26 cellular contexts compared by ENCODE assay signal in genomic region chr6:119540417-119540816, GRCh38.
DNase-seq lines count a peak whose midpoint lies in the region; ATAC-seq, FAIRE-seq and TF ChIP-seq lines count a peak whose summit lies in the region.
"Had no signal": no experiment of that assay in that cellular context is flagged by ENCODE, and none has a peak within 500 bp of the region (broad histone marks: within the 10 kb centered on the region; RNA-seq: fewer than 3 reads in every experiment).

No MANE protein-coding gene starts in this region.

- peak; percentile 2 for DNase-seq in Daoy (ENCODE audit: low read depth)
- DNase-seq in astrocyte (ENCODE audit: low read depth), result no peak
- peak; percentile 41 for DNase-seq in lower lobe of right lung
- no peak for DNase-seq in stimulated activated effector memory CD8-positive, alpha-beta T cell treated with anti-CD3 and anti-CD28 coated beads, Interleukin-12 subunit alpha, Interleukin-12 subunit beta, amount 100 ng/mL, for 72 hours (ENCODE audit: low spot score in 2 of 2)
- DNase-seq in NCI-H524 (lab: John Stamatoyannopoulos, UW), result no peak
- no peak for DNase-seq in NCI-H2029 (lab: John Stamatoyannopoulos, UW)
- DNase-seq: activated CD4-positive, alpha-beta T cell treated with anti-CD3 and anti-CD28 coated beads, Interleukin-2, amount 50 U/mL, for 1 hour; activated CD8-positive, alpha-beta memory T cell treated with anti-CD3 and anti-CD28 coated beads, Interleukin-2, amount 50 U/mL, for 48 hours; activated naive CD8-positive, alpha-beta T cell treated with anti-CD3 and anti-CD28 coated beads for 36 hours; esophagus squamous epithelium; H7; NCI-H510A treated with DMSO at 0.1 percent for 48 hours; stimulated activated CD4-positive, alpha-beta T cell treated with anti-CD3 and anti-CD28 coated beads, Interleukin-2, amount 100 ng/mL, for 48 hours; stimulated activated naive CD4-positive, alpha-beta T cell treated with Interleukin-2 at 50 U/mL for 16 hours; tibial artery; WERI-Rb-1 had no signal

- H3K27me3 ChIP-seq in astrocyte (ENCODE audit: insufficient read depth, low read length) (no peaks in the 10 kb centered on the region), lower lobe of right lung (ENCODE audit: low read depth) (no peaks in the 10 kb centered on the region)
- H3K27me3 ChIP-seq: esophagus squamous epithelium, left lung, neural progenitor cell, tibial artery had no signal

- H3K4me3 ChIP-seq in astrocyte (ENCODE audit: insufficient read depth, low read depth, low read length), result no peak overlapping the region
- no peak overlapping the region for H3K4me3 ChIP-seq in lower lobe of right lung
- H3K4me3 ChIP-seq: esophagus squamous epithelium, left lung, neural progenitor cell, SK-N-MC, tibial artery had no signal

- H3K4me3 Mint-ChIP-seq in astrocyte (ENCODE audit: unreplicated experiment), result no peak overlapping the region
- H3K4me3 Mint-ChIP-seq in stimulated activated effector memory CD8-positive, alpha-beta T cell treated with anti-CD3 and anti-CD28 coated beads, Interleukin-12 subunit alpha, Interleukin-12 subunit beta, amount 100 ng/mL, for 72 hours, result no peak overlapping the region
- H3K4me3 Mint-ChIP-seq: activated naive CD8-positive, alpha-beta T cell treated with anti-CD3 and anti-CD28 coated beads for 36 hours; CD14-positive monocyte; neural progenitor cell had no signal

- intact Hi-C loops in lower lobe of right lung (cut with DNase I), result no loop called here

- H3K4me1 Mint-ChIP-seq in astrocyte (ENCODE audit: low read depth, unreplicated experiment), result peaks cover 15% of the 10 kb centered on the region
- no peaks in the 10 kb centered on the region for H3K4me1 Mint-ChIP-seq in stimulated activated effector memory CD8-positive, alpha-beta T cell treated with anti-CD3 and anti-CD28 coated beads, Interleukin-12 subunit alpha, Interleukin-12 subunit beta, amount 100 ng/mL, for 72 hours
- H3K4me1 Mint-ChIP-seq: activated naive CD8-positive, alpha-beta T cell treated with anti-CD3 and anti-CD28 coated beads for 36 hours; CD14-positive monocyte; neural progenitor cell had no signal

- H3K36me3 ChIP-seq in astrocyte (ENCODE audit: insufficient read depth, low read length), result no peaks in the 10 kb centered on the region
- no peaks in the 10 kb centered on the region for H3K36me3 ChIP-seq in lower lobe of right lung
- H3K36me3 ChIP-seq: esophagus squamous epithelium, left lung, neural progenitor cell, tibial artery, WERI-Rb-1 had no signal

- H3K9ac ChIP-seq in astrocyte (ENCODE audit: low read length), result no peak overlapping the region
- H3K9ac ChIP-seq: neural progenitor cell had no signal

- H3K4me2 ChIP-seq in astrocyte (ENCODE audit: low read length), result peak overlapping the region; percentile 36
- H3K4me2 ChIP-seq: neural progenitor cell had no signal

- no peak for TF ChIP-seq CTCF in astrocyte (IDR thresholded peaks at IDR 0.05; ENCODE audit: insufficient read depth, low read depth, low read length)
- no peak for TF ChIP-seq CTCF in lower lobe of right lung (IDR thresholded peaks at IDR 0.05)

- H3K27me3 Mint-ChIP-seq in astrocyte (ENCODE audit: low read depth, unreplicated experiment), result no peaks in the 10 kb centered on the region
- H3K27me3 Mint-ChIP-seq: activated naive CD8-positive, alpha-beta T cell treated with anti-CD3 and anti-CD28 coated beads for 36 hours had no signal

- peak overlapping the region; percentile 88 for H3K27ac ChIP-seq in astrocyte (ENCODE audit: low read depth, low read length)
- H3K27ac ChIP-seq in lower lobe of right lung, result no peak overlapping the region
- H3K27ac ChIP-seq: left lung, neural progenitor cell, SK-N-MC, WERI-Rb-1 had no signal

- no peaks in the 10 kb centered on the region for H3K79me2 ChIP-seq in astrocyte (ENCODE audit: insufficient read depth, low read length)

- peak in 1 of 2 donors; percentile 13 for ATAC-seq in lower lobe of right lung
- peak; percentile 36 for ATAC-seq in stimulated activated effector memory CD8-positive, alpha-beta T cell treated with anti-CD3 and anti-CD28 coated beads, Interleukin-12 subunit alpha, Interleukin-12 subunit beta, amount 100 ng/mL, for 72 hours
- ATAC-seq in HG02759 (IDR thresholded peaks at IDR 0.05; ENCODE audit: unreplicated experiment), result no peak
- no peak for ATAC-seq in GM21447 (IDR thresholded peaks at IDR 0.05; ENCODE audit: unreplicated experiment)

- H3K36me3 Mint-ChIP-seq in astrocyte (ENCODE audit: low read depth, unreplicated experiment), result no peaks in the 10 kb centered on the region
- H3K36me3 Mint-ChIP-seq in stimulated activated effector memory CD8-positive, alpha-beta T cell treated with anti-CD3 and anti-CD28 coated beads, Interleukin-12 subunit alpha, Interleukin-12 subunit beta, amount 100 ng/mL, for 72 hours, result no peaks in the 10 kb centered on the region
- H3K36me3 Mint-ChIP-seq: activated naive CD8-positive, alpha-beta T cell treated with anti-CD3 and anti-CD28 coated beads for 36 hours; CD14-positive monocyte; neural progenitor cell had no signal

- H3K9me3 ChIP-seq in astrocyte (ENCODE audit: insufficient read depth, low read depth, low read length), result no peaks in the 10 kb centered on the region
- H3K9me3 ChIP-seq in lower lobe of right lung, result no peaks in the 10 kb centered on the region
- H3K9me3 ChIP-seq: esophagus squamous epithelium, left lung, tibial artery had no signal

- H3K9me3 Mint-ChIP-seq in astrocyte (ENCODE audit: unreplicated experiment), result peaks cover 2% of the 10 kb centered on the region
- H3K9me3 Mint-ChIP-seq in stimulated activated effector memory CD8-positive, alpha-beta T cell treated with anti-CD3 and anti-CD28 coated beads, Interleukin-12 subunit alpha, Interleukin-12 subunit beta, amount 100 ng/mL, for 72 hours, result no peaks in the 10 kb centered on the region
- H3K9me3 Mint-ChIP-seq: activated naive CD8-positive, alpha-beta T cell treated with anti-CD3 and anti-CD28 coated beads for 36 hours; activated T-helper 2 cell treated with anti-CD3 and anti-CD28 coated beads, Interferon-gamma antibody, Interleukin-2, Interleukin-4, amounts not matched to agents 10 μg/mL and 5 μg/mL and 100 μg/mL, durations not matched to agents 14 hours and 24 hours and 36 hours; neural progenitor cell had no signal

- no peak for FAIRE-seq in astrocyte (lab: Jason Lieb, UNC)
- FAIRE-seq: colon, small intestine had no signal

- H3K27ac Mint-ChIP-seq in astrocyte (ENCODE audit: unreplicated experiment), result no peak overlapping the region
- no peak overlapping the region for H3K27ac Mint-ChIP-seq in stimulated activated effector memory CD8-positive, alpha-beta T cell treated with anti-CD3 and anti-CD28 coated beads, Interleukin-12 subunit alpha, Interleukin-12 subunit beta, amount 100 ng/mL, for 72 hours
- H3K27ac Mint-ChIP-seq: activated naive CD8-positive, alpha-beta T cell treated with anti-CD3 and anti-CD28 coated beads for 36 hours; activated T-helper 2 cell treated with anti-CD3 and anti-CD28 coated beads, Interferon-gamma antibody, Interleukin-2, Interleukin-4, amounts not matched to agents 10 μg/mL and 5 μg/mL and 100 μg/mL, durations not matched to agents 14 hours and 24 hours and 36 hours; CD14-positive monocyte; neural progenitor cell; progenitor cell of endocrine pancreas had no signal

- no peak overlapping the region for H2AFZ ChIP-seq in astrocyte (ENCODE audit: low read depth, low read length)
- H2AFZ ChIP-seq: neural progenitor cell had no signal

- H4K20me1 ChIP-seq in astrocyte (ENCODE audit: insufficient read depth, low read length), result no peaks in the 10 kb centered on the region

- H3K4me1 ChIP-seq in astrocyte (ENCODE audit: insufficient read depth, low read length) (peaks cover 16% of the 10 kb centered on the region), lower lobe of right lung (no peaks in the 10 kb centered on the region)
- H3K4me1 ChIP-seq: left lung, neural progenitor cell had no signal

Comparison
In these comparisons a context has a peak if more than half of its experiments do, and no peak if none do; other contexts are left out.
1. DNase-seq: peak in Daoy (single experiment) and lower lobe of right lung (single experiment); none in astrocyte (single experiment), stimulated activated effector memory CD8-positive, alpha-beta T cell treated with anti-CD3 and anti-CD28 coated beads, Interleukin-12 subunit alpha, Interleukin-12 subunit beta, amount 100 ng/mL, for 72 hours (0 of 2), NCI-H524 (0 of 2) and NCI-H2029 (single experiment).